ENCODE assay signal across 13 cellular contexts in the genomic region with DNA sequence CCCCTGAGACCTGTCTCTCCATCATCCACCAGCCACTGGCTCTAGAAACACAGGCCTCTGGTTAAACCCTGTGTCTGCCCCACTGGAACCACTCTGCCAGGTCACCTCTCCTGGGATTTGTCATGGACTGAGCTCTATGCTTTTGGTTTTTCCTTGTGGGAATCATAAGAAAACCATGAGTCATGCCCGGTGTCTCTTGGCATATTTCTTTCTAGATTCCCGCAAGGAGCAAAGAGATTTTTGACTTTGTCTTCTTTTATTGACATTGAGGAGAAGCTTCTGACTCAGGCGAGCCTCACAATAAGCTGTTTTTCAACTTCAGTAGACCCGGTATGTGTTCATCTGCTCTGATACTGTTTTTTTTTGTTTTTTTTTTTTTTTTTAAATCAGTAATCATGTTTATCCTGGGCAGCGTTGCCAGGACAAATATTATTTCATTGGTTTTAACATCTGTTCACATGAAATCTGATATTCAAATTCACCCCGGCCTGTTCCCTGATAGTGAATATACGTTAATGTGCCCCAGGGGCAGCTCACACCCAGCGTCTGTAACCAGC.
DNase-seq lines count a peak whose midpoint lies in the region; ATAC-seq and TF ChIP-seq lines count a peak whose summit lies in the region.
"Had no signal": no experiment of that assay in that cellular context is flagged by ENCODE, and none has a peak within 500 bp of the region (broad histone marks: within the 10 kb centered on the region; RNA-seq: fewer than 3 reads in every experiment).

No MANE protein-coding gene starts in this region.

- ATAC-seq in right cardiac atrium (peak; percentile 41 to 79), Right ventricle myocardium inferior (no peak), SK-N-SH treated with all-trans-retinoic acid at 6 μM for 48 hours (no peak), GM21737 (IDR thresholded peaks at IDR 0.05; ENCODE audit: unreplicated experiment) (no peak)
- ATAC-seq: activated CD8-positive, alpha-beta T cell treated with anti-CD3 and anti-CD28 coated beads, Interleukin-2, amount 10 ng/mL, durations not matched to agents 7 days and 5 days; activated naive CD8-positive, alpha-beta T cell treated with anti-CD3 and anti-CD28 coated beads, Interleukin-2, amount 50 U/mL, for 24 hours had no signal

- DNase-seq in right cardiac atrium (peak in 1 of 3 donors; percentile 53), Right ventricle myocardium inferior (ENCODE audit: missing footprints) (no peak), foreskin fibroblast (peak; percentile 28 to 54), SW 1271 (lab: John Stamatoyannopoulos, UW) (no peak), HUDEP-2 (lab: John Stamatoyannopoulos, UW; ENCODE audit: unreplicated experiment in 76 of 76) (no peak)
- DNase-seq in central memory CD4-positive, alpha-beta T cell: no peak
- DNase-seq: activated CD8-positive, alpha-beta T cell treated with anti-CD3 and anti-CD28 coated beads, Interleukin-2, amount 10 ng/mL, durations not matched to agents 7 days and 5 days; activated naive CD8-positive, alpha-beta T cell treated with anti-CD3 and anti-CD28 coated beads, Interleukin-2, amount 50 U/mL, for 24 hours; CD4-positive, CD25-positive, alpha-beta regulatory T cell; NCI-H1048 had no signal

- H3K9me3 ChIP-seq in right cardiac atrium (ENCODE audit: control insufficient read depth, low read length): no peaks in the 10 kb centered on the region

- H3K4me1 ChIP-seq in right cardiac atrium (ENCODE audit: control insufficient read depth, insufficient read depth, low read length): peaks cover 2% of the 10 kb centered on the region

- WGBS in right cardiac atrium: 58% methylated on average over 8 of the region's 8 CpGs

- TF ChIP-seq CTCF in foreskin fibroblast (IDR thresholded peaks at IDR 0.05; ENCODE audit: low read depth, low read length): no peak

- H3K4me3 ChIP-seq in right cardiac atrium (ENCODE audit: low read length) (no peak overlapping the region), foreskin fibroblast (ENCODE audit: low read depth in 1 of 2, low read length in 2 of 2) (no peak overlapping the region)
- H3K4me3 ChIP-seq: SK-N-MC had no signal

- H3K27ac ChIP-seq in right cardiac atrium (ENCODE audit: low read length): no peak overlapping the region
- H3K27ac ChIP-seq: SK-N-MC had no signal

- intact Hi-C loops in right cardiac atrium (cut with DNase I) (no loop called here), Right ventricle myocardium inferior (cut with DNase I) (no loop called here)

- H3K27me3 ChIP-seq in right cardiac atrium (ENCODE audit: control insufficient read depth, insufficient read depth): no peaks in the 10 kb centered on the region

TF ChIP-seq in SK-N-SH treated with all-trans-retinoic acid at 6 μM for 48 hours, 23 proteins besides CTCF, POLR2A, EP300 and RAD21:
- TF ChIP-seq ZFP30 (CRISPR knock-in tag; IDR thresholded peaks at IDR 0.05) (no peak), ISL1 (CRISPR knock-in tag; IDR thresholded peaks at IDR 0.05) (0 out of 2 replicates have a peak, but pooled peaks have one; percentile 15)

Comparison
In these comparisons a context has a peak if more than half of its experiments do, and no peak if none do; other contexts are left out.
1. ATAC-seq: peak in right cardiac atrium (2 of 2); none in Right ventricle myocardium inferior (single experiment), SK-N-SH treated with all-trans-retinoic acid at 6 μM for 48 hours (single experiment) and GM21737 (single experiment).
2. DNase-seq: peak in foreskin fibroblast (2 of 2); none in Right ventricle myocardium inferior (single experiment), SW 1271 (0 of 2), HUDEP-2 (0 of 76) and central memory CD4-positive, alpha-beta T cell (single experiment).